12 cellular contexts compared by ENCODE assay signal in the genomic region with DNA sequence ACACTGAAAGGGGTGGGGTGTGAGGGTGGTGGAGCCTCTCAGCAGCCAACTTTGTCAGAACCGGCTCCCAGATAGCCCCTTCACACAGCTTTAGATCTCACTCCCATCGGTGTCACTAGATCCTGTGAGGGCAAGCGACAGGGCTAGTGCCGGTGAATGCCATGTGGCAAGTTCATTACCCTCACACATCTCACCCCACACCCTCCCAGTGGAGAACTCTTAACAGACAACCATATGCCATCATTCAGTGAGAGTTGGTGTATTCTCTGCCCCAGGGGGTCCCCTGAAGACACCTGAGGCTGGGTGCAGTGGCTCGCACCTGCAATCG. TPM values are rescaled to one million over a fixed set of nuclear protein-coding genes. Genes with fewer than 3 reads are reported as not detected.
DNase-seq lines count a peak whose midpoint lies in the region; ATAC-seq, FAIRE-seq and TF ChIP-seq lines count a peak whose summit lies in the region.
"Had no signal": no experiment of that assay in that cellular context is flagged by ENCODE, and none has a peak within 500 bp of the region (broad histone marks: within the 10 kb centered on the region; RNA-seq: fewer than 3 reads in every experiment).

No MANE protein-coding gene starts in this region.

- H4K20me1 ChIP-seq in BLaER1 = peaks cover 18% of the 10 kb centered on the region; the same call in 1 of the 2 replicates

- H3K27ac ChIP-seq in BLaER1 = peak overlapping the region; percentile 92

- H3K27me3 ChIP-seq in BLaER1 = no peaks in the 10 kb centered on the region

- no peak for TF ChIP-seq POLR2A in GM12892 (IDR thresholded peaks at IDR 0.05; ENCODE audit: low read depth, low read length)

- peak overlapping the region; percentile 79 to 100 (median 96) for H3K27ac Mint-ChIP-seq in naive B cell

- H3K4me1 Mint-ChIP-seq in activated T-cell treated with anti-CD3 and anti-CD28 coated beads, Interleukin-2, amount 50 U/mL, for 4 hours (ENCODE audit: low read depth) = peaks cover 52% of the 10 kb centered on the region
- H3K4me1 Mint-ChIP-seq in naive B cell = peaks cover 42 to 78% (median 54%) of the 10 kb centered on the region in 3 donors

- peak overlapping the region; percentile 56 for H3K4me3 ChIP-seq in BLaER1

- H3K9me3 ChIP-seq in BLaER1 = no peaks in the 10 kb centered on the region

- peak overlapping the region; percentile 71 for H3K9ac ChIP-seq in BLaER1

- ATAC-seq in activated T-cell treated with anti-CD3 and anti-CD28 coated beads, Interleukin-2, amount 50 U/mL, for 4 hours = peak; percentile 17 to 19
- ATAC-seq in naive B cell (ENCODE audit: low read depth in 2 of 2) (no peak), HG03108 (IDR thresholded peaks at IDR 0.05; ENCODE audit: unreplicated experiment) (no peak), GM19397 (IDR thresholded peaks at IDR 0.05; ENCODE audit: unreplicated experiment) (no peak)

- peaks cover 28% of the 10 kb centered on the region for H3K36me3 ChIP-seq in BLaER1

- H3K4me3 Mint-ChIP-seq in activated T-cell treated with anti-CD3 and anti-CD28 coated beads, Interleukin-2, amount 50 U/mL, for 4 hours = peak overlapping the region; percentile 71
- H3K4me3 Mint-ChIP-seq in naive B cell = peak overlapping the region; percentile 64 to 89 (median 83)

- FAIRE-seq in GM12892 (lab: Jason Lieb, UNC) = peak; percentile 51
- FAIRE-seq: astrocyte, frontal cortex had no signal

- DNase-seq in GM12892 (ENCODE audit: insufficient read length) (no peak), naive B cell (no peak), DMS79 (lab: John Stamatoyannopoulos, UW) (no peak), NCI-H1092 (lab: John Stamatoyannopoulos, UW) (no peak)
- no peak for DNase-seq in activated T-cell treated with anti-CD3 and anti-CD28 coated beads, Interleukin-2, amount 50 U/mL, for 4 hours
- DNase-seq: MM.1S; stimulated activated CD4-positive, alpha-beta T cell treated with anti-CD3 and anti-CD28 coated beads, Interleukin-4, amount 100 ng/mL, for 1 hour had no signal

- peak overlapping the region; percentile 78 for H3K4me2 ChIP-seq in BLaER1

- no peaks in the 10 kb centered on the region for H3K27me3 Mint-ChIP-seq in activated T-cell treated with anti-CD3 and anti-CD28 coated beads, Interleukin-2, amount 50 U/mL, for 4 hours (ENCODE audit: low read depth)
- H3K27me3 Mint-ChIP-seq in naive B cell = no peaks in the 10 kb centered on the region

- H3K4me1 ChIP-seq in BLaER1 = peaks cover 100% of the 10 kb centered on the region

- H3K36me3 Mint-ChIP-seq in activated T-cell treated with anti-CD3 and anti-CD28 coated beads, Interleukin-2, amount 50 U/mL, for 4 hours (ENCODE audit: insufficient read depth) = no peaks in the 10 kb centered on the region
- H3K36me3 Mint-ChIP-seq in naive B cell = no peaks in the 10 kb centered on the region

- no peaks in the 10 kb centered on the region for H3K9me3 Mint-ChIP-seq in activated T-cell treated with anti-CD3 and anti-CD28 coated beads, Interleukin-2, amount 50 U/mL, for 4 hours
- H3K9me3 Mint-ChIP-seq in naive B cell = no peaks in the 10 kb centered on the region

RNA-seq across cellular contexts. Expression of a gene that starts 15.3 kb away (rescaled TPM):
- polyA plus RNA-seq in GM12892 (2012; ENCODE audit: missing spikeins) = 135 TPM
- 100 to 1,000 TPM; 100 to 131 (median 104) TPM for total RNA-seq in activated T-cell treated with anti-CD3 and anti-CD28 coated beads, Interleukin-2, amount 50 U/mL, for 4 hours
- polyA plus RNA-seq in naive B cell (ENCODE audit: low read depth in 6 of 6) = 100 to 1,000 TPM in 5 of 6 donors, 10 to 100 TPM in 1; 78.8 to 189 (median 150) TPM

Comparison
In these comparisons a context has a peak if more than half of its experiments do, and no peak if none do; other contexts are left out.
1. ATAC-seq: peak in activated T-cell treated with anti-CD3 and anti-CD28 coated beads, Interleukin-2, amount 50 U/mL, for 4 hours (2 of 2); none in naive B cell (0 of 2), HG03108 (single experiment) and GM19397 (single experiment).